9 cellular contexts compared by ENCODE assay signal in the genomic region with DNA sequence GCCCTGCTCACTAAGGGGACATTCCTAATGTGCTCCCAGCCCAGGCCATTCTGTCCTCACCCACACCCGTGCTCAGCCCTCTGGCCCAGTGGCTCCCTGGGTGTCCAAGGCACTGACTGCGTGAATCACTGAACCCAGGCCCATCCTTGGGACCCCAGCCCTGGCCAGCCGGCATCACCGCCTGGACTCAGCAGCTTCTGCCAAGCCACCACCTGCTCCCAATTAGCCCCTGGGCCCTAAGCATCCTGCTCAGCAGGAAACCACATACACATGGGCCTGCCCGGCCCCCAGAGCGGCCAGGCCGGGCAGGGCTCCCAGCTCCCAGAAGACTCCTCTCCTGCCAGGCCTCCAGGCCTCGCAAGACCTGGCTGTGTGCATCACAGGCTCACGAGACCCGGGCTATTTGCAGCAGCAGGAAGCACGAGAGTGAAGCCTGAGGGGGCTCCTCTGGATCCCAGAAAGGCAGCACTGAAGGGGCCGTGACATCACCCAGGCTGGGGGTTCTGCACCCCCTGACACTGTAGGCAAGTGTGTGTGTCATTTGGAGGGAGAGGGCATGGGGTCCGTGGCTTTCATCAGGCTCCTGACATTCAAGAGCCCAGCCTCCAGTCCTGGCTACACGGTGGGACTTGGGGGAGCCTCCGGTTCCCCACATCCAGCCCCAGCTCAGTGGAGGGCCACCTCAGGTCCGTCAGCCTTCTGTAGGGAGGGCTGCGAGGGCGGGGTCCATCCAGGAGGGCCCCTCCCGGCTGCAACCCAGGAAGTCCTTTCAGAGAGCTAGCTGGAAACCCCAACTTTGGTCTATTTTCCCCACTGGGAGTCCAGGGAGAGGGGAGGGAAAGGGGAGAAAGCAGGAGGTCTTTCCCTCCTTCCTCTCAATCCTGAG. TPM values are rescaled to one million over a fixed set of nuclear protein-coding genes. Genes with fewer than 3 reads are reported as not detected.
DNase-seq lines count a peak whose midpoint lies in the region; TF ChIP-seq lines count a peak whose summit lies in the region.
"Had no signal": no experiment of that assay in that cellular context is flagged by ENCODE, and none has a peak within 500 bp of the region (broad histone marks: within the 10 kb centered on the region; RNA-seq: fewer than 3 reads in every experiment).

No MANE protein-coding gene starts in this region.

- 62% methylated on average over 14 of the region's 19 CpGs for WGBS in mammary epithelial cell (ENCODE audit: low coverage, missing lambda C conversion rate)

- TF ChIP-seq CTCF in breast epithelium (IDR thresholded peaks at IDR 0.05): no peak
- no peak for TF ChIP-seq CTCF in mammary epithelial cell (conservative IDR thresholded peaks at IDR 0.05 in 1 of 2, IDR thresholded peaks at IDR 0.05 in 1 of 2; ENCODE audit: extremely low read depth in 1 of 2, insufficient read depth in 1 of 2, low read depth in 1 of 2, low read length in 2 of 2)
- TF ChIP-seq CTCF in vagina (IDR thresholded peaks at IDR 0.05): no peak
- no peak for TF ChIP-seq CTCF in MM.1S (IDR thresholded peaks at IDR 0.05; ENCODE audit: low read length)

- dilution Hi-C loops in mammary epithelial cell (cut with HindIII; ENCODE audit: low sequenced_read_pairs): no loop called here

- peak overlapping the region; percentile 86 to 94 for H3K27ac ChIP-seq in breast epithelium
- H3K27ac ChIP-seq in mammary epithelial cell (ENCODE audit: insufficient read depth, low read depth, low read length): no peak overlapping the region
- H3K27ac ChIP-seq in epithelial cell of prostate: peak overlapping the region; percentile 98
- peak overlapping the region; percentile 88 for H3K27ac ChIP-seq in vagina
- no peak overlapping the region for H3K27ac ChIP-seq in MM.1S (ENCODE audit: low read length)

- H3K4me1 ChIP-seq in breast epithelium (peaks cover 5 to 11% of the 10 kb centered on the region in 2 donors), mammary epithelial cell (ENCODE audit: insufficient read depth, low read length) (peaks cover 38% of the 10 kb centered on the region), vagina (peaks cover 43% of the 10 kb centered on the region), MM.1S (ENCODE audit: low read length) (no peaks in the 10 kb centered on the region)

- no peaks in the 10 kb centered on the region for H3F3A ChIP-seq in MM.1S (ENCODE audit: insufficient read depth, low read length)

- in situ Hi-C loops in mammary epithelial cell (cut with MboI; ENCODE audit: low sequenced_read_pairs in 2 of 2): no loop called here

- TF ChIP-seq POLR2A in breast epithelium (IDR thresholded peaks at IDR 0.05): no peak
- TF ChIP-seq POLR2A in vagina (IDR thresholded peaks at IDR 0.05): peak in 1 of 2 donors; percentile 74

- H2AFZ ChIP-seq in mammary epithelial cell (ENCODE audit: low read depth, low read length) (no peak overlapping the region), MM.1S (ENCODE audit: low read length) (no peak overlapping the region)

- H3K27me3 ChIP-seq in breast epithelium (no peaks in the 10 kb centered on the region), mammary epithelial cell (ENCODE audit: insufficient read depth, low read length) (no peaks in the 10 kb centered on the region), vagina (no peaks in the 10 kb centered on the region), MM.1S (replicated peaks; ENCODE audit: insufficient read depth, low read length) (peaks cover 26% of the 10 kb centered on the region)

- H3K4me2 ChIP-seq in mammary epithelial cell (ENCODE audit: insufficient read depth, low read depth, low read length) (no peak overlapping the region), MM.1S (ENCODE audit: low read depth, low read length) (no peak overlapping the region)

- H3K79me2 ChIP-seq in mammary epithelial cell (ENCODE audit: insufficient read depth, low read length): no peaks in the 10 kb centered on the region
- no peaks in the 10 kb centered on the region for H3K79me2 ChIP-seq in MM.1S (ENCODE audit: low read length)

- H3K4me3 ChIP-seq in breast epithelium (peak overlapping the region; percentile 55 to 79 (median 58)), mammary epithelial cell (replicated peaks in 1 of 3; ENCODE audit: insufficient read depth in 1 of 3, low read depth in 2 of 3, low read length in 3 of 3) (no peak overlapping the region), vagina (peak overlapping the region; percentile 51 to 57), MM.1S (ENCODE audit: low read length) (no peak overlapping the region)

- no peaks in the 10 kb centered on the region for H3K9me2 ChIP-seq in MM.1S (replicated peaks; ENCODE audit: insufficient read depth, low read length)

- H3K36me3 ChIP-seq in breast epithelium: no peaks in the 10 kb centered on the region
- H3K36me3 ChIP-seq in mammary epithelial cell (ENCODE audit: insufficient read depth, low read length): no peaks in the 10 kb centered on the region
- no peaks in the 10 kb centered on the region for H3K36me3 ChIP-seq in vagina
- no peaks in the 10 kb centered on the region for H3K36me3 ChIP-seq in MM.1S (replicated peaks; ENCODE audit: insufficient read depth, low read length)

- intact Hi-C loops in breast epithelium (cut with DNase I; ENCODE audit: low total_unique reads): no loop called here
- intact Hi-C loops in mammary epithelial cell (cut with micrococcal nuclease): no loop called here
- intact Hi-C loops in vagina (cut with DNase I): no loop called here

- no TSS peak for BruUV-seq in mammary epithelial cell (replicated peaks; lab: Mats Ljungman, UMichigan)

- H3K9ac ChIP-seq in mammary epithelial cell (ENCODE audit: insufficient read depth, low read length) (no peak overlapping the region), MM.1S (ENCODE audit: low read length) (no peak overlapping the region)

- DNase-seq in breast epithelium (ENCODE audit: low spot score in 2 of 2): peak in 1 of 2 donors; percentile 77
- no peak for DNase-seq in mammary epithelial cell
- DNase-seq in epithelial cell of prostate (ENCODE audit: low read depth, low spot score): no peak
- peak; percentile 72 for DNase-seq in mucosa of gallbladder (ENCODE audit: low spot score)
- DNase-seq in vagina (ENCODE audit: extremely low spot score in 2 of 2): no peak
- DNase-seq in DMS114 treated with DMSO at 0.1 percent for 48 hours (lab: John Stamatoyannopoulos, UW; ENCODE audit: unreplicated experiment): no peak
- DNase-seq in NCI-H345 (lab: John Stamatoyannopoulos, UW): no peak
- DNase-seq in MM.1S: no peak
- DNase-seq: stimulated activated CD4-positive, alpha-beta T cell treated with anti-CD3 and anti-CD28 coated beads, Interleukin-4, amount 100 ng/mL, for 1 hour had no signal

- no peaks in the 10 kb centered on the region for H3K9me3 ChIP-seq in breast epithelium
- no peaks in the 10 kb centered on the region for H3K9me3 ChIP-seq in mammary epithelial cell (replicated peaks; ENCODE audit: insufficient read depth, low read length)
- no peaks in the 10 kb centered on the region for H3K9me3 ChIP-seq in vagina
- H3K9me3 ChIP-seq in MM.1S (replicated peaks; ENCODE audit: insufficient read depth, low read length): no peaks in the 10 kb centered on the region

- H4K20me1 ChIP-seq in mammary epithelial cell (ENCODE audit: insufficient read depth, low read length) (no peaks in the 10 kb centered on the region), MM.1S (ENCODE audit: insufficient read depth, low read length) (no peaks in the 10 kb centered on the region)

- CTCF ChIA-PET in mammary epithelial cell (lab: Charles Lee; ENCODE audit: low non-redundant PET): no interaction called here

RNA-seq across cellular contexts. Expression of gene MFAP2, which starts 1.6 kb away (rescaled TPM):
- total RNA-seq in breast epithelium: 10 to 100 TPM in 2 of 3 donors, 1 to 10 TPM in 1; 4.5 to 40.2 (median 10.8) TPM
- total RNA-seq in mammary epithelial cell: 10 to 100 TPM in 1 of 2 donors, 1 to 10 TPM in 1; 4.4 to 12.8 TPM
- polyA plus RNA-seq in mammary epithelial cell: 3.6 TPM
- not detected for polyA minus RNA-seq in mammary epithelial cell
- 19.8 TPM for total RNA-seq in mucosa of gallbladder
- 51.1 TPM for total RNA-seq in vagina

RNA-seq across cellular contexts. Expression of gene ATP13A2, which starts 32.9 kb away (rescaled TPM):
- total RNA-seq in breast epithelium: 10 to 100 TPM; 17.3 to 31.5 (median 31.3) TPM
- total RNA-seq in mammary epithelial cell: 100 to 1,000 TPM in 1 of 2 donors, 10 to 100 TPM in 1; 97.1 to 180 TPM
- 80.2 TPM for polyA plus RNA-seq in mammary epithelial cell
- 162 TPM for polyA minus RNA-seq in mammary epithelial cell
- total RNA-seq in mucosa of gallbladder: 87.1 TPM
- 31.7 TPM for total RNA-seq in vagina

RNA-seq across cellular contexts. Expression of gene CROCC, which starts 57.1 kb away (rescaled TPM):
- total RNA-seq in breast epithelium: 10 to 100 TPM; 15.5 to 43.9 (median 24.7) TPM
- 10 to 100 TPM in 1 of 2 donors, 1 to 10 TPM in 1; 7.2 to 16.4 TPM for total RNA-seq in mammary epithelial cell
- 4.6 TPM for polyA plus RNA-seq in mammary epithelial cell
- 0.83 TPM for polyA minus RNA-seq in mammary epithelial cell
- total RNA-seq in mucosa of gallbladder: 33.0 TPM
- total RNA-seq in vagina: 31.9 TPM

Comparison
In these comparisons a context has a peak if more than half of its experiments do, and no peak if none do; other contexts are left out.
1. H3K27ac ChIP-seq: peak in breast epithelium (2 of 2), epithelial cell of prostate (single experiment) and vagina (single experiment); none in mammary epithelial cell (single experiment) and MM.1S (single experiment).
2. H3K4me3 ChIP-seq: peak in breast epithelium (3 of 3) and vagina (2 of 2); none in mammary epithelial cell (0 of 3) and MM.1S (single experiment).